Comparison of ENCODE assay signal across 18 cellular contexts in the genomic region with DNA sequence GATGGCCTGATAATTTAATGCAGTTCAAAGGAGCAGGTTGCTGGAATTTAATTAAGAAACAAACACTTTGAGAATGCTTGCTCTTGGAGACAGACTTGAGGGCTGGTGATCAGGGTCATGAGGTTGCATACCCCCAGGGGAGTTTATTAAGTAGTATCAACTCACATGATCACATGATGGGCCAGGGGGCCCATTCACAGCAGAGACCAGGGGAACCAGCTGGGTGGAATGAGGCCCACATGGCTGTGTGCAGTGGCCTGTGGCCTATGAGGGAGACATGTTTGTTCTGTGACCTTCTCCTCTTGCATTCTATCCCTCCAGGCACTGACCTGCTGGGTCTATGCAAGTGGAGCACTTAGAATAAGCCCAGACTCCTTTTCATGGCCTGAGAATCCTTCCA.
"Had no signal": no experiment of that assay in that cellular context is flagged by ENCODE, and none has a peak within 500 bp of the region (broad histone marks: within the 10 kb centered on the region; RNA-seq: fewer than 3 reads in every experiment).

No MANE protein-coding gene starts in this region.

- H3K4me1 Mint-ChIP-seq: stimulated activated memory B cell treated with anti-CD40 and anti-IgM and Interleukin-4, amounts not matched to agents 10 μg/mL and 1 μg/mL and 100 μg/mL, for 72 hours had no signal

- H3K4me3 Mint-ChIP-seq: naive thymus-derived CD4-positive, alpha-beta T cell; stimulated activated memory B cell treated with anti-CD40 and anti-IgM and Interleukin-4, amounts not matched to agents 10 μg/mL and 1 μg/mL and 100 μg/mL, for 72 hours; stimulated activated naive CD8-positive, alpha-beta T cell treated with anti-CD3 and anti-CD28 coated beads, Interleukin-15, Interleukin-2, amounts not matched to agents 100 ng/mL and 50 ng/mL, for 24 hours had no signal

- H3K4me1 ChIP-seq: esophagus squamous epithelium, psoas muscle, spleen, tibial nerve, upper lobe of right lung, vagina had no signal

- H3K27ac ChIP-seq: esophagus squamous epithelium, hepatocyte, neutrophil, psoas muscle, spleen, tibial nerve, upper lobe of right lung, vagina had no signal

- H3K27ac Mint-ChIP-seq: stimulated activated memory B cell treated with anti-CD40 and anti-IgM and Interleukin-4, amounts not matched to agents 10 μg/mL and 1 μg/mL and 100 μg/mL, for 72 hours; stimulated activated naive CD8-positive, alpha-beta T cell treated with anti-CD3 and anti-CD28 coated beads, Interleukin-15, Interleukin-2, amounts not matched to agents 100 ng/mL and 50 ng/mL, for 24 hours had no signal

- H3K9me3 ChIP-seq: esophagus squamous epithelium, neutrophil, psoas muscle, spleen, tibial nerve, upper lobe of right lung, vagina had no signal

- H3K27me3 ChIP-seq: esophagus squamous epithelium, hepatocyte, neutrophil, spleen, tibial nerve, upper lobe of right lung, vagina had no signal

- H3K4me3 ChIP-seq: esophagus squamous epithelium, hepatocyte, psoas muscle, spleen, tibial nerve, upper lobe of right lung, vagina had no signal

- DNase-seq: dermis blood vessel endothelial cell; esophagus squamous epithelium; foreskin fibroblast; head of caudate nucleus; left colon; naive thymus-derived CD4-positive, alpha-beta T cell; psoas muscle; spleen; stimulated activated CD4-positive, alpha-beta T cell treated with anti-CD3 and anti-CD28 coated beads, Interleukin-15, amount 100 ng/mL, for 24 hours; stimulated activated CD4-positive, alpha-beta T cell treated with anti-CD3 and anti-CD28 coated beads, Interleukin-1b, Interleukin-23, amount 100 ng/mL, for 48 hours; stimulated activated CD4-positive, alpha-beta T cell treated with anti-CD3 and anti-CD28 coated beads, Interleukin-4, amount 100 ng/mL, for 24 hours; upper lobe of right lung had no signal

- H3K36me3 ChIP-seq: neutrophil, spleen, tibial nerve, upper lobe of right lung, vagina had no signal

- H3K36me3 Mint-ChIP-seq: stimulated activated memory B cell treated with anti-CD40 and anti-IgM and Interleukin-4, amounts not matched to agents 10 μg/mL and 1 μg/mL and 100 μg/mL, for 72 hours had no signal

- H3K27me3 Mint-ChIP-seq: naive thymus-derived CD4-positive, alpha-beta T cell; stimulated activated memory B cell treated with anti-CD40 and anti-IgM and Interleukin-4, amounts not matched to agents 10 μg/mL and 1 μg/mL and 100 μg/mL, for 72 hours; stimulated activated naive CD8-positive, alpha-beta T cell treated with anti-CD3 and anti-CD28 coated beads, Interleukin-15, Interleukin-2, amounts not matched to agents 100 ng/mL and 50 ng/mL, for 24 hours had no signal
